In genomic region chr6:148288566-148288965, GRCh38 we compare ENCODE assay signal across 21 cellular contexts. TPM values are rescaled to one million over a fixed set of nuclear protein-coding genes. Genes with fewer than 3 reads are reported as not detected.
"Had no signal": no experiment of that assay in that cellular context is flagged by ENCODE, and none has a peak within 500 bp of the region (broad histone marks: within the 10 kb centered on the region; RNA-seq: fewer than 3 reads in every experiment).

No MANE protein-coding gene starts in this region.

- H3K4me3 ChIP-seq: gastroesophageal sphincter, hepatocyte, lower lobe of right lung, psoas muscle, sigmoid colon, testis had no signal

- H3K4me1 ChIP-seq: lower lobe of right lung had no signal

- H3K27ac ChIP-seq: coronary artery, gastroesophageal sphincter, hepatocyte, lower lobe of right lung, psoas muscle, sigmoid colon, testis, VCaP had no signal

- H3K36me3 Mint-ChIP-seq: activated naive CD8-positive, alpha-beta T cell treated with anti-CD3 and anti-CD28 coated beads for 36 hours; naive thymus-derived CD4-positive, alpha-beta T cell had no signal

- H3K4me3 Mint-ChIP-seq: activated CD8-positive, alpha-beta T cell treated with anti-CD3 and anti-CD28 coated beads for 36 hours; activated naive CD8-positive, alpha-beta T cell treated with anti-CD3 and anti-CD28 coated beads for 36 hours; activated T-cell treated with anti-CD3 and anti-CD28 coated beads, Interleukin-2, amount 50 U/mL, for 72 hours; naive thymus-derived CD4-positive, alpha-beta T cell had no signal

- H3K9me3 ChIP-seq: gastroesophageal sphincter, lower lobe of right lung, psoas muscle, sigmoid colon, testis had no signal

- H3K9me3 Mint-ChIP-seq: activated CD8-positive, alpha-beta T cell treated with anti-CD3 and anti-CD28 coated beads for 36 hours; activated naive CD8-positive, alpha-beta T cell treated with anti-CD3 and anti-CD28 coated beads for 36 hours; activated T-cell treated with anti-CD3 and anti-CD28 coated beads, Interleukin-2, amount 50 U/mL, for 72 hours had no signal

- H3K27me3 ChIP-seq: hepatocyte, sigmoid colon, testis had no signal

- H3K4me1 Mint-ChIP-seq: activated naive CD8-positive, alpha-beta T cell treated with anti-CD3 and anti-CD28 coated beads for 36 hours; naive thymus-derived CD4-positive, alpha-beta T cell had no signal

- H3K36me3 ChIP-seq: gastroesophageal sphincter, lower lobe of right lung, sigmoid colon had no signal

- ATAC-seq: activated CD8-positive, alpha-beta T cell treated with anti-CD3 and anti-CD28 coated beads for 36 hours; activated T-cell treated with anti-CD3 and anti-CD28 coated beads, Interleukin-2, amount 50 U/mL, for 72 hours; gastroesophageal sphincter; lower lobe of right lung; naive thymus-derived CD4-positive, alpha-beta T cell; psoas muscle had no signal

- H3K27ac Mint-ChIP-seq: activated CD8-positive, alpha-beta T cell treated with anti-CD3 and anti-CD28 coated beads for 36 hours; activated naive CD8-positive, alpha-beta T cell treated with anti-CD3 and anti-CD28 coated beads for 36 hours; activated T-cell treated with anti-CD3 and anti-CD28 coated beads, Interleukin-2, amount 50 U/mL, for 72 hours; naive thymus-derived CD4-positive, alpha-beta T cell had no signal

- DNase-seq: activated CD4-positive, alpha-beta T cell treated with anti-CD3 and anti-CD28 coated beads for 4 hours; activated CD8-positive, alpha-beta memory T cell treated with anti-CD3 and anti-CD28 coated beads, Interleukin-2, amount 50 U/mL, for 4 hours; activated CD8-positive, alpha-beta T cell treated with anti-CD3 and anti-CD28 coated beads for 36 hours; activated gamma-delta T cell treated with Interleukin-2 at 50 U/mL for 16 hours; activated naive CD8-positive, alpha-beta T cell treated with anti-CD3 and anti-CD28 coated beads for 36 hours; activated T-cell treated with anti-CD3 and anti-CD28 coated beads, Interleukin-2, amount 50 U/mL, for 72 hours; aorta; effector memory CD4-positive, alpha-beta T cell; kidney; lower lobe of right lung; naive thymus-derived CD4-positive, alpha-beta T cell; psoas muscle; sigmoid colon; stimulated activated CD4-positive, alpha-beta T cell treated with anti-CD3 and anti-CD28 coated beads, Interleukin-2, amount 100 ng/mL, for 48 hours; stimulated activated naive CD4-positive, alpha-beta T cell treated with Interleukin-2 at 50 U/mL for 16 hours; T1000; testis had no signal

RNA-seq across cellular contexts. Expression of gene SASH1, which starts 54.1 kb away (rescaled TPM):
- polyA plus RNA-seq: naive thymus-derived CD4-positive, alpha-beta T cell had no signal
